Comparison of ENCODE assay signal across 1 cellular context in genomic region chr4:174658246-174658645, GRCh38.
TF ChIP-seq lines count a peak whose summit lies in the region.

No MANE protein-coding gene starts in this region.

TF ChIP-seq in K562, 482 proteins besides CTCF, POLR2A, EP300 and RAD21 (continued from another document):
- peak; percentile 48 for TF ChIP-seq CEBPB (tag; IDR thresholded peaks at IDR 0.05)
- TF ChIP-seq NR1H2 (CRISPR knock-in tag; IDR thresholded peaks at IDR 0.05) = no peak
- no peak for TF ChIP-seq PTBP1 (IDR thresholded peaks at IDR 0.05; ENCODE audit: low read depth, low read length)
- no peak for TF ChIP-seq ZNF668 (CRISPR knock-in tag; IDR thresholded peaks at IDR 0.05)
- TF ChIP-seq, protein P1, sequence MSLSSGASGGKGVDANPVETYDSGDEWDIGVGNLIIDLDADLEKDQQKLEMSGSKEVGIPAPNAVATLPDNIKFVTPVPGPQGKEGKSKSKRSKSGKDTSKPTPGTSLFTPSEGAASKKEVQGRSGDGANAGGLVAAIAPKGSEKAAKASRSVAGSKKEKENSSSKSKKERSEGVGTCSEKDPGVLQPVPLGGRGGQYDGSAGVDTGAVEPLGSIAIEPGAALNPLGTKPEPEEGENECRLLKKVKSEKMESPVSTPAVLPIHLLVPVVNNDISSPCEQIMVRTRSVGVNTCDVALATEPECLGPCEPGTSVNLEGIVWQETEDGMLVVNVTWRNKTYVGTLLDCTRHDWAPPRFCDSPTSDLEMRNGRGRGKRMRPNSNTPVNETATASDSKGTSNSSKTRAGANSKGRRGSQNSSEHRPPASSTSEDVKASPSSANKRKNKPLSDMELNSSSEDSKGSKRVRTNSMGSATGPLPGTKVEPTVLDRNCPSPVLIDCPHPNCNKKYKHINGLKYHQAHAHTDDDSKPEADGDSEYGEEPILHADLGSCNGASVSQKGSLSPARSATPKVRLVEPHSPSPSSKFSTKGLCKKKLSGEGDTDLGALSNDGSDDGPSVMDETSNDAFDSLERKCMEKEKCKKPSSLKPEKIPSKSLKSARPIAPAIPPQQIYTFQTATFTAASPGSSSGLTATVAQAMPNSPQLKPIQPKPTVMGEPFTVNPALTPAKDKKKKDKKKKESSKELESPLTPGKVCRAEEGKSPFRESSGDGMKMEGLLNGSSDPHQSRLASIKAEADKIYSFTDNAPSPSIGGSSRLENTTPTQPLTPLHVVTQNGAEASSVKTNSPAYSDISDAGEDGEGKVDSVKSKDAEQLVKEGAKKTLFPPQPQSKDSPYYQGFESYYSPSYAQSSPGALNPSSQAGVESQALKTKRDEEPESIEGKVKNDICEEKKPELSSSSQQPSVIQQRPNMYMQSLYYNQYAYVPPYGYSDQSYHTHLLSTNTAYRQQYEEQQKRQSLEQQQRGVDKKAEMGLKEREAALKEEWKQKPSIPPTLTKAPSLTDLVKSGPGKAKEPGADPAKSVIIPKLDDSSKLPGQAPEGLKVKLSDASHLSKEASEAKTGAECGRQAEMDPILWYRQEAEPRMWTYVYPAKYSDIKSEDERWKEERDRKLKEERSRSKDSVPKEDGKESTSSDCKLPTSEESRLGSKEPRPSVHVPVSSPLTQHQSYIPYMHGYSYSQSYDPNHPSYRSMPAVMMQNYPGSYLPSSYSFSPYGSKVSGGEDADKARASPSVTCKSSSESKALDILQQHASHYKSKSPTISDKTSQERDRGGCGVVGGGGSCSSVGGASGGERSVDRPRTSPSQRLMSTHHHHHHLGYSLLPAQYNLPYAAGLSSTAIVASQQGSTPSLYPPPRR (CRISPR knock-in tag; IDR thresholded peaks at IDR 0.05; ENCODE audit: borderline replicate concordance) = no peak
- TF ChIP-seq CHD2 (IDR thresholded peaks at IDR 0.05; ENCODE audit: low read depth, low read length) = no peak
- TF ChIP-seq ZNF695 (CRISPR knock-in tag; IDR thresholded peaks at IDR 0.05) = no peak
- no peak for TF ChIP-seq SP1 (CRISPR knock-in tag; IDR thresholded peaks at IDR 0.05)
- no peak for TF ChIP-seq HNRNPLL (IDR thresholded peaks at IDR 0.05; ENCODE audit: low read depth, low read length, poor library complexity, severe bottlenecking)
- TF ChIP-seq NFE2 (IDR thresholded peaks at IDR 0.05; ENCODE audit: low read depth) = no peak
- no peak for TF ChIP-seq ELF1 (tag; IDR thresholded peaks at IDR 0.05)
- peak; percentile 96 for TF ChIP-seq FOXJ2 (tag; IDR thresholded peaks at IDR 0.05)
- no peak for TF ChIP-seq MXD1 (CRISPR knock-in tag; IDR thresholded peaks at IDR 0.05; ENCODE audit: borderline replicate concordance, poor library complexity, severe bottlenecking)
- TF ChIP-seq, protein P2, sequence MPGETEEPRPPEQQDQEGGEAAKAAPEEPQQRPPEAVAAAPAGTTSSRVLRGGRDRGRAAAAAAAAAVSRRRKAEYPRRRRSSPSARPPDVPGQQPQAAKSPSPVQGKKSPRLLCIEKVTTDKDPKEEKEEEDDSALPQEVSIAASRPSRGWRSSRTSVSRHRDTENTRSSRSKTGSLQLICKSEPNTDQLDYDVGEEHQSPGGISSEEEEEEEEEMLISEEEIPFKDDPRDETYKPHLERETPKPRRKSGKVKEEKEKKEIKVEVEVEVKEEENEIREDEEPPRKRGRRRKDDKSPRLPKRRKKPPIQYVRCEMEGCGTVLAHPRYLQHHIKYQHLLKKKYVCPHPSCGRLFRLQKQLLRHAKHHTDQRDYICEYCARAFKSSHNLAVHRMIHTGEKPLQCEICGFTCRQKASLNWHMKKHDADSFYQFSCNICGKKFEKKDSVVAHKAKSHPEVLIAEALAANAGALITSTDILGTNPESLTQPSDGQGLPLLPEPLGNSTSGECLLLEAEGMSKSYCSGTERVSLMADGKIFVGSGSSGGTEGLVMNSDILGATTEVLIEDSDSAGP (CRISPR knock-in tag; IDR thresholded peaks at IDR 0.05) = no peak
- TF ChIP-seq NR3C1 (CRISPR knock-in tag; IDR thresholded peaks at IDR 0.05) = no peak
- TF ChIP-seq FUS (optimal IDR thresholded peaks at IDR 0.05; ENCODE audit: low read depth, low read length) = no peak
- TF ChIP-seq ZNF584 (CRISPR knock-in tag; IDR thresholded peaks at IDR 0.05; ENCODE audit: low read depth) = 0 out of 2 replicates have a peak, but pooled peaks have one; percentile 19
- TF ChIP-seq ZFP1 (CRISPR knock-in tag; IDR thresholded peaks at IDR 0.05) = no peak
- no peak for TF ChIP-seq BRF1 (IDR thresholded peaks at IDR 0.05; ENCODE audit: borderline replicate concordance, extremely low read depth, insufficient read length)
- no peak for TF ChIP-seq PTRF (tag; IDR thresholded peaks at IDR 0.05)
- TF ChIP-seq ETS2 (tag; IDR thresholded peaks at IDR 0.05; ENCODE audit: borderline replicate concordance, poor library complexity, severe bottlenecking) = no peak
- peak; percentile 50 for TF ChIP-seq PRDM10 (IDR thresholded peaks at IDR 0.05; ENCODE audit: partially characterized antibody)
- TF ChIP-seq CREB1 (IDR thresholded peaks at IDR 0.05) = no peak
- no peak for TF ChIP-seq CREB1 (CRISPR knock-in tag; IDR thresholded peaks at IDR 0.05)
- peak; percentile 26 for TF ChIP-seq BRD9 (IDR thresholded peaks at IDR 0.05; ENCODE audit: low read depth, partially characterized antibody)
- no peak for TF ChIP-seq SMARCA5 (IDR thresholded peaks at IDR 0.05)
- no peak for TF ChIP-seq POLR3A (IDR thresholded peaks at IDR 0.05; ENCODE audit: borderline replicate concordance, extremely low read depth, insufficient read depth, insufficient read length)
- no peak for TF ChIP-seq ZNF12 (CRISPR knock-in tag; IDR thresholded peaks at IDR 0.05)
- no peak for TF ChIP-seq GTF2A2 (tag; IDR thresholded peaks at IDR 0.05)
- TF ChIP-seq HDAC3 (IDR thresholded peaks at IDR 0.05; ENCODE audit: borderline replicate concordance, partially characterized antibody) = peak; percentile 25
- TF ChIP-seq TFAM (CRISPR knock-in tag; conservative IDR thresholded peaks at IDR 0.05) = no peak
- no peak for TF ChIP-seq NUFIP1 (IDR thresholded peaks at IDR 0.05; ENCODE audit: partially characterized antibody)
- no peak for TF ChIP-seq ARID3B (CRISPR knock-in tag; IDR thresholded peaks at IDR 0.05; ENCODE audit: borderline replicate concordance)
- peak; percentile 42; the same call in 1 of the 2 replicates for TF ChIP-seq RBFOX2 (IDR thresholded peaks at IDR 0.05; ENCODE audit: low read depth, low read length)
- no peak for TF ChIP-seq DIDO1 (tag; IDR thresholded peaks at IDR 0.05; ENCODE audit: low read depth)
- TF ChIP-seq ZFP30 (CRISPR knock-in tag; IDR thresholded peaks at IDR 0.05; ENCODE audit: borderline replicate concordance) = no peak
- TF ChIP-seq KAT2B (IDR thresholded peaks at IDR 0.05; ENCODE audit: low read depth, low read length) = no peak
- no peak for TF ChIP-seq IRF2 (CRISPR knock-in tag; IDR thresholded peaks at IDR 0.05)
- peak; percentile 85 for TF ChIP-seq SOX6 (IDR thresholded peaks at IDR 0.05)
- no peak for TF ChIP-seq TSHZ1 (CRISPR knock-in tag; IDR thresholded peaks at IDR 0.05)
- peak; percentile 14; the same call in 1 of the 2 replicates for TF ChIP-seq GABPA (tag; conservative IDR thresholded peaks at IDR 0.05; ENCODE audit: low read depth)
- no peak for TF ChIP-seq MTA2 (IDR thresholded peaks at IDR 0.05; ENCODE audit: low read depth)
- no peak for TF ChIP-seq ZNF197 (CRISPR knock-in tag; IDR thresholded peaks at IDR 0.05; ENCODE audit: low read depth)
- no peak for TF ChIP-seq ZC3H4 (CRISPR knock-in tag; IDR thresholded peaks at IDR 0.05; ENCODE audit: borderline replicate concordance)
- TF ChIP-seq MTA3 (IDR thresholded peaks at IDR 0.05; ENCODE audit: borderline replicate concordance) = no peak
- TF ChIP-seq E2F3 (CRISPR knock-in tag; IDR thresholded peaks at IDR 0.05) = no peak
- no peak for TF ChIP-seq MCM2 (IDR thresholded peaks at IDR 0.05; ENCODE audit: low read depth)
